In genomic region chr19:17747205-17748098, GRCh38 we compare ENCODE assay signal across 8 cellular contexts. TPM values are rescaled to one million over a fixed set of nuclear protein-coding genes. Genes with fewer than 3 reads are reported as not detected.
DNase-seq lines count a peak whose midpoint lies in the region; ATAC-seq and TF ChIP-seq lines count a peak whose summit lies in the region.

No MANE protein-coding gene starts in this region.

- no peaks in the 10 kb centered on the region for H4K20me1 ChIP-seq in hepatocyte (ENCODE audit: insufficient read depth, poor library complexity, severe bottlenecking)

- H3K27me3 ChIP-seq in hepatocyte, result no peaks in the 10 kb centered on the region

- peak overlapping the region; percentile 38 for H3K4me3 ChIP-seq in astrocyte of the cerebellum (ENCODE audit: low read depth, low read length)
- H3K4me3 ChIP-seq in hepatocyte, result peak overlapping the region; percentile 19

- TF ChIP-seq CTCF in astrocyte of the cerebellum (IDR thresholded peaks at IDR 0.05; ENCODE audit: low read depth, low read length, missing control alignments) (no peak), hepatocyte (IDR thresholded peaks at IDR 0.05; ENCODE audit: poor library complexity) (no peak)

- in situ Hi-C loops in astrocyte of the cerebellum (cut with HindIII; ENCODE audit: low sequenced_read_pairs), result no loop called here

- peaks cover 3% of the 10 kb centered on the region for H3K4me1 ChIP-seq in hepatocyte (ENCODE audit: insufficient read depth)

- H3K9me3 ChIP-seq in hepatocyte (ENCODE audit: low read depth), result no peaks in the 10 kb centered on the region

- peak overlapping the region; percentile 76 for H2AFZ ChIP-seq in hepatocyte

- H3K4me2 ChIP-seq in hepatocyte, result peak overlapping the region; percentile 84

- DNase-seq in NCI-H2029 (lab: John Stamatoyannopoulos, UW), result peak; percentile 97
- peak; percentile 91 for DNase-seq in T-helper 9 cell
- peak; percentile 78 for DNase-seq in astrocyte of the cerebellum (ENCODE audit: low read depth)
- DNase-seq in hepatocyte (ENCODE audit: low spot score), result peak; percentile 96
- DNase-seq in renal cortical epithelial cell (ENCODE audit: low read depth), result peak; percentile 86

- H3K27ac ChIP-seq in hepatocyte, result no peak overlapping the region

- H3K9me2 ChIP-seq in hepatocyte (replicated peaks; ENCODE audit: insufficient read depth), result no peaks in the 10 kb centered on the region

- ATAC-seq in GM18505 (IDR thresholded peaks at IDR 0.05; ENCODE audit: unreplicated experiment) (peak; percentile 69), HG02973 (IDR thresholded peaks at IDR 0.05; ENCODE audit: unreplicated experiment) (peak; percentile 52), GM21723 (IDR thresholded peaks at IDR 0.05; ENCODE audit: unreplicated experiment) (no peak)

- 17% methylated on average over 29 of the region's 75 CpGs for WGBS in hepatocyte (ENCODE audit: low lambda C conversion rate, missing lambda C conversion rate)

- no peak for TF ChIP-seq POLR2A in GM18505 (IDR thresholded peaks at IDR 0.05; ENCODE audit: borderline replicate concordance, extremely low read depth, insufficient read depth, insufficient read length)

- H3K79me2 ChIP-seq in hepatocyte, result no peaks in the 10 kb centered on the region

- no peaks in the 10 kb centered on the region for H3K36me3 ChIP-seq in hepatocyte (replicated peaks; ENCODE audit: insufficient read depth, low read depth)

RNA-seq across cellular contexts. Expression of gene FCHO1, which starts 3.8 kb away (rescaled TPM):
- total RNA-seq in hepatocyte (2.1 and 2.2 TPM in 2 replicates), renal cortical epithelial cell (0.80 and 3.3 TPM in 2 replicates)
- 1.9 and 2.3 TPM in 2 replicates for polyA plus RNA-seq in hepatocyte

RNA-seq across cellular contexts. Expression of gene MAP1S, which starts 28.2 kb away (rescaled TPM):
- total RNA-seq in hepatocyte, result 7.7 and 9.5 TPM in 2 replicates
- polyA plus RNA-seq in hepatocyte, result 37.1 and 52.7 TPM in 2 replicates
- total RNA-seq in renal cortical epithelial cell, result 18.1 and 43.3 TPM in 2 replicates

RNA-seq across cellular contexts. Expression of gene B3GNT3, which starts 47.5 kb away (rescaled TPM):
- total RNA-seq in hepatocyte (19.1 and 22.6 TPM in 2 replicates), renal cortical epithelial cell (0.80 and 6.8 TPM in 2 replicates)
- 14.6 and 16.7 TPM in 2 replicates for polyA plus RNA-seq in hepatocyte

RNA-seq across cellular contexts. Expression of gene UNC13A, which starts 59.3 kb away (rescaled TPM):
- total RNA-seq in hepatocyte (0.08 and 0.10 TPM in 2 replicates), renal cortical epithelial cell (0.05 TPM in 1 of 2 replicates, not detected in the other)
- polyA plus RNA-seq in hepatocyte, result 0.21 TPM in 1 of 2 replicates, not detected in the other
